ENCODE assay signal across 9 cellular contexts in genomic region chr21:41767606-41768370, GRCh38. TPM values are rescaled to one million over a fixed set of nuclear protein-coding genes. Genes with fewer than 3 reads are reported as not detected.
DNase-seq lines count a peak whose midpoint lies in the region; ATAC-seq and TF ChIP-seq lines count a peak whose summit lies in the region.
"Had no signal": no experiment of that assay in that cellular context is flagged by ENCODE, and none has a peak within 500 bp of the region (broad histone marks: within the 10 kb centered on the region; RNA-seq: fewer than 3 reads in every experiment).

No MANE protein-coding gene starts in this region.

- TF ChIP-seq POLR2A in right lobe of liver (IDR thresholded peaks at IDR 0.05): no peak

- peak overlapping the region; percentile 71 for H3K4me3 Mint-ChIP-seq in activated T-helper 2 cell treated with anti-CD3 and anti-CD28 coated beads, Interferon-gamma antibody, Interleukin-2, Interleukin-4, amounts not matched to agents 10 μg/mL and 5 μg/mL and 100 μg/mL, durations not matched to agents 14 hours and 24 hours and 36 hours (ENCODE audit: low read depth)

- H3K36me3 ChIP-seq in HEK293 (ENCODE audit: control insufficient read depth in 2 of 2, insufficient read depth in 1 of 2, low read length in 2 of 2): no peaks in the 10 kb centered on the region
- H3K36me3 ChIP-seq in right lobe of liver: no peaks in the 10 kb centered on the region

- H3K27ac ChIP-seq in HEK293 (ENCODE audit: extremely low read depth, low read depth, low read length): no peak overlapping the region; the same call in 1 of the 2 replicates
- H3K27ac ChIP-seq in right lobe of liver: peak overlapping the region; percentile 93 to 96 (median 93)

- CTCF ChIA-PET in HEK293 (lab: Yijun Ruan, JAX): interaction anchor here (0.6 to 3.1 kb wide), 13 partner anchors 9 to 156 kb away, joined by 3 to 25 read pairs (median 5); no protein-coding TSS in a partner anchor

- no peak overlapping the region for H3K27ac Mint-ChIP-seq in activated T-helper 2 cell treated with anti-CD3 and anti-CD28 coated beads, Interferon-gamma antibody, Interleukin-2, Interleukin-4, amounts not matched to agents 10 μg/mL and 5 μg/mL and 100 μg/mL, durations not matched to agents 14 hours and 24 hours and 36 hours
- H3K27ac Mint-ChIP-seq: dendritic cell treated with granulocyte-macrophage colony-stimulating factor and Interleukin-4, amounts not matched to agents 40 ng/mL and 50 ng/mL, for 4 days had no signal

- H3K4me1 ChIP-seq in HEK293 (ENCODE audit: control insufficient read depth, insufficient read depth, low read length) (peaks cover 31% of the 10 kb centered on the region), right lobe of liver (peaks cover 0 to 43% (median 14%) of the 10 kb centered on the region in 4 donors)

- H3K27me3 ChIP-seq in right lobe of liver: no peaks in the 10 kb centered on the region

- H3K9me3 ChIP-seq in HEK293 (ENCODE audit: control insufficient read depth, insufficient read depth, low read depth, low read length) (no peaks in the 10 kb centered on the region), right lobe of liver (no peaks in the 10 kb centered on the region)

- WGBS in right lobe of liver (ENCODE audit: insufficient coverage, low coverage, low lambda C conversion rate, missing lambda C conversion rate): under 1% methylated on average over 23 of the region's 25 CpGs

- POLR2A ChIA-PET in HEK293 (lab: Yijun Ruan, JAX): interaction anchor here (0.6 to 2.1 kb wide), 11 partner anchors 9 to 155 kb away, joined by 3 to 11 read pairs (median 4); no protein-coding TSS in a partner anchor

- no peaks in the 10 kb centered on the region for H3K9me3 Mint-ChIP-seq in activated T-helper 2 cell treated with anti-CD3 and anti-CD28 coated beads, Interferon-gamma antibody, Interleukin-2, Interleukin-4, amounts not matched to agents 10 μg/mL and 5 μg/mL and 100 μg/mL, durations not matched to agents 14 hours and 24 hours and 36 hours
- H3K9me3 Mint-ChIP-seq: dendritic cell treated with granulocyte-macrophage colony-stimulating factor and Interleukin-4, amounts not matched to agents 40 ng/mL and 50 ng/mL, for 4 days had no signal

- H3K27me3 Mint-ChIP-seq in activated T-helper 2 cell treated with anti-CD3 and anti-CD28 coated beads, Interferon-gamma antibody, Interleukin-2, Interleukin-4, amounts not matched to agents 10 μg/mL and 5 μg/mL and 100 μg/mL, durations not matched to agents 14 hours and 24 hours and 36 hours (ENCODE audit: low read depth): peaks cover 79% of the 10 kb centered on the region

- H3K4me3 ChIP-seq in AG09309 (ENCODE audit: control insufficient read depth, low read depth, low read length): peak overlapping the region; percentile 35
- H3K4me3 ChIP-seq in HEK293 (ENCODE audit: low read depth, low read length): peak overlapping the region; percentile 19
- peak overlapping the region; percentile 65 to 94 (median 84) for H3K4me3 ChIP-seq in right lobe of liver

- ATAC-seq in right lobe of liver (peak; percentile 5 to 21 (median 11)), GM18868 (IDR thresholded peaks at IDR 0.05; ENCODE audit: unreplicated experiment) (no peak), esophagus mucosa (no peak), HG03442 (IDR thresholded peaks at IDR 0.05; ENCODE audit: unreplicated experiment) (no peak)

- peaks cover 21% of the 10 kb centered on the region for H3K4me1 Mint-ChIP-seq in activated T-helper 2 cell treated with anti-CD3 and anti-CD28 coated beads, Interferon-gamma antibody, Interleukin-2, Interleukin-4, amounts not matched to agents 10 μg/mL and 5 μg/mL and 100 μg/mL, durations not matched to agents 14 hours and 24 hours and 36 hours (ENCODE audit: low read depth)

- H3K36me3 Mint-ChIP-seq in activated T-helper 2 cell treated with anti-CD3 and anti-CD28 coated beads, Interferon-gamma antibody, Interleukin-2, Interleukin-4, amounts not matched to agents 10 μg/mL and 5 μg/mL and 100 μg/mL, durations not matched to agents 14 hours and 24 hours and 36 hours (ENCODE audit: low read depth): peaks cover 5% of the 10 kb centered on the region

- intact Hi-C loops in activated T-helper 2 cell treated with anti-CD3 and anti-CD28 coated beads, Interferon-gamma antibody, Interleukin-2, Interleukin-4, amounts not matched to agents 10 μg/mL and 5 μg/mL and 100 μg/mL, durations not matched to agents 14 hours and 24 hours and 36 hours (cut with micrococcal nuclease): no loop called here
- intact Hi-C loops in right lobe of liver (cut with DNase I): no loop called here

- DNase-seq in AG09309 (ENCODE audit: low read depth) (no peak), right lobe of liver (peak in 1 of 3 donors; percentile 44), SIG-M5 (lab: John Stamatoyannopoulos, UW) (no peak)
- no peak for DNase-seq in activated T-helper 2 cell treated with anti-CD3 and anti-CD28 coated beads, Interferon-gamma antibody, Interleukin-2, Interleukin-4, amounts not matched to agents 10 μg/mL and 5 μg/mL and 100 μg/mL, durations not matched to agents 14 hours and 24 hours and 36 hours (ENCODE audit: low spot score)

- no peak for TF ChIP-seq CTCF in AG09309 (IDR thresholded peaks at IDR 0.05; ENCODE audit: control insufficient read depth, insufficient read depth, low read depth, low read length, missing control alignments)
- TF ChIP-seq CTCF in HEK293 (tag by site-specific recombination; IDR thresholded peaks at IDR 0.05): no peak
- TF ChIP-seq CTCF in right lobe of liver (IDR thresholded peaks at IDR 0.05): no peak

TF ChIP-seq in HEK293, 187 proteins besides CTCF, POLR2A, EP300 and RAD21 (continues in another document):
- TF ChIP-seq ZNF148 (tag by site-specific recombination; IDR thresholded peaks at IDR 0.05; ENCODE audit: borderline replicate concordance): no peak
- no peak for TF ChIP-seq ZNF791 (tag by site-specific recombination; IDR thresholded peaks at IDR 0.05)
- TF ChIP-seq ZNF280C (tag by site-specific recombination; IDR thresholded peaks at IDR 0.05): no peak
- peak; percentile 19; the same call in 1 of the 2 replicates for TF ChIP-seq ZNF600 (tag by site-specific recombination; IDR thresholded peaks at IDR 0.05)
- TF ChIP-seq, protein P1, sequence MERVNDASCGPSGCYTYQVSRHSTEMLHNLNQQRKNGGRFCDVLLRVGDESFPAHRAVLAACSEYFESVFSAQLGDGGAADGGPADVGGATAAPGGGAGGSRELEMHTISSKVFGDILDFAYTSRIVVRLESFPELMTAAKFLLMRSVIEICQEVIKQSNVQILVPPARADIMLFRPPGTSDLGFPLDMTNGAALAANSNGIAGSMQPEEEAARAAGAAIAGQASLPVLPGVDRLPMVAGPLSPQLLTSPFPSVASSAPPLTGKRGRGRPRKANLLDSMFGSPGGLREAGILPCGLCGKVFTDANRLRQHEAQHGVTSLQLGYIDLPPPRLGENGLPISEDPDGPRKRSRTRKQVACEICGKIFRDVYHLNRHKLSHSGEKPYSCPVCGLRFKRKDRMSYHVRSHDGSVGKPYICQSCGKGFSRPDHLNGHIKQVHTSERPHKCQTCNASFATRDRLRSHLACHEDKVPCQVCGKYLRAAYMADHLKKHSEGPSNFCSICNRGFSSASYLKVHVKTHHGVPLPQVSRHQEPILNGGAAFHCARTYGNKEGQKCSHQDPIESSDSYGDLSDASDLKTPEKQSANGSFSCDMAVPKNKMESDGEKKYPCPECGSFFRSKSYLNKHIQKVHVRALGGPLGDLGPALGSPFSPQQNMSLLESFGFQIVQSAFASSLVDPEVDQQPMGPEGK (tag by site-specific recombination; IDR thresholded peaks at IDR 0.05): peak; percentile 82

RNA-seq across cellular contexts. Expression of gene RIPK4, which starts 0.9 kb away (rescaled TPM):
- not detected in 2 replicates for total RNA-seq in activated T-helper 2 cell treated with anti-CD3 and anti-CD28 coated beads, Interferon-gamma antibody, Interleukin-2, Interleukin-4, amounts not matched to agents 10 μg/mL and 5 μg/mL and 100 μg/mL, durations not matched to agents 14 hours and 24 hours and 36 hours
- 10 to 100 TPM in 5 of 6 experiments, 1 to 10 TPM in 1; 6.7 to 18.7 (median 12.7) TPM for total RNA-seq in right lobe of liver
- 51.1 TPM for total RNA-seq in esophagus mucosa

Comparison
In these comparisons a context has a peak if more than half of its experiments do, and no peak if none do; other contexts are left out.
1. H3K4me3 ChIP-seq: peak in every context shown above with its lines; median percentile 84 in right lobe of liver; 35 in AG09309; 19 in HEK293.
2. ATAC-seq: peak in right lobe of liver (4 of 4); none in GM18868 (single experiment), esophagus mucosa (single experiment) and HG03442 (single experiment).